10 cellular contexts compared by ENCODE assay signal in the genomic region with DNA sequence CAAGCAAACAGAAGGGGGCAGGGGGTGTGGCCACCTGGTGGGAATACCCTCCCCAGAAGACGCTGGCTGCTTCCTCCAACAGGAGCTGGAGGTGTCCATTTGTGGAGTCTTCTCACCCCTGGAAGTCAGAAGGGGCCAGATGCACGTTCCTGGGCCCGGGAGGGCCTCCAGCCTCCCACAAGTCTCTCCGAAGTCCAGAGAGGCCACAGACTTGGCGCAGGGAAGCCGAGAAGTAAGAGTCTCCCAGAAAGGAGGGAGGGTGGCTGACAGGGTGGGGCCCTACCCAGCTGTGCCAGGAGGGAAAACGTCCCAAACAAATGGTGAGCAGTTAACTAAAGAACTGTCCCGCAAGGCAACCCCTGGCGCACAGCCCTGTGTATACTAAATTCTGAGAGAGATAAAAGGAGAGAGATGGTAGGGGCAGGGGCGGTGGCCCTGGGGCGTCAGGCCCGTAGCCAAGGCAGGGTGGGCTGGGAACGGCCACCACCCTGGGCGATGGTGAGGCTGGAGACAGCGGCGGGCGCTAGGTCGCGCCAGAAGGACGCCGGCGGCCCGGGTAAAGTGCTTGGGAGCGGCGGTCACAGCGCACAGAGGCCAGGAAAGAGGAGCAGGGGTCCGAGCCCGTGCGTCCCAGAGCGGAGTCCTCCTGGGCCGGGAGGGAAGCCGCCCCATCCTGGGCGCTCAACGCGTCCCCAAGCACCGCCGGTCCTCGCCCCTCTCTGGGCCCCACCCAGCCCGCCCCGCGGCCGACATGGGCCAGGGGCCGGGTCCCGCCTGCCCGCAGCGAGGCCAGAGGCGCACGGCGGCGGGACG. TPM values are rescaled to one million over a fixed set of nuclear protein-coding genes. Genes with fewer than 3 reads are reported as not detected.
DNase-seq lines count a peak whose midpoint lies in the region; ATAC-seq and TF ChIP-seq lines count a peak whose summit lies in the region.
"Had no signal": no experiment of that assay in that cellular context is flagged by ENCODE, and none has a peak within 500 bp of the region (broad histone marks: within the 10 kb centered on the region; RNA-seq: fewer than 3 reads in every experiment).

No MANE protein-coding gene starts in this region.

- no peak for TF ChIP-seq EP300 in gastroesophageal sphincter (IDR thresholded peaks at IDR 0.05)

- no peaks in the 10 kb centered on the region for H3K9me3 ChIP-seq in gastroesophageal sphincter

- ATAC-seq in gastroesophageal sphincter (peak; percentile 3), GM18502 (IDR thresholded peaks at IDR 0.05; ENCODE audit: poor library complexity, unreplicated experiment) (no peak), HG03039 (IDR thresholded peaks at IDR 0.05; ENCODE audit: unreplicated experiment) (no peak)

- H3K4me1 ChIP-seq in gastroesophageal sphincter: peaks cover 0 to 36% (median 18%) of the 10 kb centered on the region in 3 donors

- no peaks in the 10 kb centered on the region for H3K36me3 ChIP-seq in gastroesophageal sphincter

- TF ChIP-seq CTCF in gastroesophageal sphincter (IDR thresholded peaks at IDR 0.05): no peak
- no peak for TF ChIP-seq CTCF in retinal pigment epithelial cell (conservative IDR thresholded peaks at IDR 0.05; ENCODE audit: low read depth, low read length)

- peak overlapping the region in 3 of 4 donors; percentile 44 to 76 (median 70) for H3K27ac ChIP-seq in gastroesophageal sphincter

- peak; percentile 40 for DNase-seq in ELF-1 (ENCODE audit: low read depth, low spot score)
- peak; percentile 6 for DNase-seq in NCI-H748 treated with DMSO at 0.1 percent for 48 hours (lab: John Stamatoyannopoulos, UW)
- DNase-seq in retinal pigment epithelial cell (ENCODE audit: low read depth): no peak
- DNase-seq in NCI-H774 (lab: John Stamatoyannopoulos, UW): no peak
- DNase-seq in OCI-M2 (lab: John Stamatoyannopoulos, UW; ENCODE audit: unreplicated experiment): no peak
- DNase-seq: effector CD4-positive, alpha-beta T cell; NCI-H1105 had no signal

- peaks cover 54% of the 10 kb centered on the region for H3K27me3 ChIP-seq in gastroesophageal sphincter

- H3K4me3 ChIP-seq in gastroesophageal sphincter (peak overlapping the region; percentile 7 to 56), retinal pigment epithelial cell (ENCODE audit: low read length) (peak overlapping the region; percentile 6)

- 0 to 1% methylated on average over 20 to 32 of the region's 51 CpGs for WGBS in gastroesophageal sphincter (ENCODE audit: low coverage in 1 of 2), 2 donors

- no peak for TF ChIP-seq POLR2A in gastroesophageal sphincter (IDR thresholded peaks at IDR 0.05)

RNA-seq across cellular contexts. Expression of gene CHD5, which starts 1.2 kb away (rescaled TPM):
- 10 to 100 TPM in 2 of 4 donors, 1 to 10 TPM in 2; 4.4 to 34.9 (median 9.2) TPM for total RNA-seq in gastroesophageal sphincter

RNA-seq across cellular contexts. Expression of gene RPL22, which starts 20.4 kb away (rescaled TPM):
- total RNA-seq in gastroesophageal sphincter: 100 to 1,000 TPM; 126 to 281 (median 227) TPM

RNA-seq across cellular contexts. Expression of gene RNF207, which starts 27.0 kb away (rescaled TPM):
- 10 to 100 TPM in 3 of 4 donors, 1 to 10 TPM in 1; 3.0 to 34.1 (median 18.3) TPM for total RNA-seq in gastroesophageal sphincter

RNA-seq across cellular contexts. Expression of gene ICMT, which starts 56.8 kb away (rescaled TPM):
- total RNA-seq in gastroesophageal sphincter: 10 to 100 TPM; 53.4 to 91.3 (median 85.0) TPM

Comparison
In these comparisons a context has a peak if more than half of its experiments do, and no peak if none do; other contexts are left out.
1. DNase-seq: peak in ELF-1 (single experiment) and NCI-H748 treated with DMSO at 0.1 percent for 48 hours (single experiment); none in retinal pigment epithelial cell (single experiment), NCI-H774 (single experiment) and OCI-M2 (single experiment).